ENCODE assay signal across 9 cellular contexts in the genomic region with DNA sequence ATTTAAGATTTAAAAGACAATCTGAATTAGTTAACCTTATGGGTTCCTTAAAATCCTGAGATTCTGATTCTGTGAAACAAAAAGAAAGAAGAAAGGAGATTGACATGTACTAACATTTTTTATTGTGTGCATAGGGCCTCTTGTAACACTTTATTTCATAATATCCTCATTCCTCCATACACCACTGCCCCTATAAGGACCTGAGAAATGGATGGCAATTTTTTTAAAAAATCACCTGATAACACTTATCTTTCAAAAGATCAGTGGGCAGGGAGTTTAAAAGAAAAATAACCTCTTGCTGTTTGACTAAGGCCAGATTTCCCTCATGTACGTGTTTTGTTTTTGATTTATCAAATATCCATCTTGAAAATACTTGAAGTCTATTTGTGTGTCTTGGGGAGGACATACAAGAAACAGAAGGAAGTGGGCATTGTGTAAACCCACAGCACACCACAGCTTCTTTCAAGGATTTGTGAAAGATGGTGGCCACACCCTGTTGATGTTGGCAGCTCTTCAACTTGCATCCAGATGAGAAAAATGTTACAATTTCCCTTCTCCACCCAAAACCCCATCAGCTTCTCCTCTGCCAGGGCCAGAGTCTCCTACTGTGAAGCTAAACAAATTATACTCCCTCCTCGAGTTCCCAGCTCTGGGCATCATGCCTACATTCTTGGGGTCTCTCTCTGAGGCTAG. TPM values are rescaled to one million over a fixed set of nuclear protein-coding genes. Genes with fewer than 3 reads are reported as not detected.
DNase-seq lines count a peak whose midpoint lies in the region; ATAC-seq and TF ChIP-seq lines count a peak whose summit lies in the region.
"Had no signal": no experiment of that assay in that cellular context is flagged by ENCODE, and none has a peak within 500 bp of the region (broad histone marks: within the 10 kb centered on the region; RNA-seq: fewer than 3 reads in every experiment).

No MANE protein-coding gene starts in this region.

- H3K36me3 Mint-ChIP-seq in T-helper 17 cell (ENCODE audit: low read depth): no peaks in the 10 kb centered on the region

- ATAC-seq in T-helper 17 cell (peak; percentile 66), right cardiac atrium (peak; percentile 80 to 88)

- H3K4me3 Mint-ChIP-seq in T-helper 17 cell: peak overlapping the region; percentile 33

- CTCF ChIA-PET in HEK293 (lab: Yijun Ruan, JAX): no interaction called here

- H3K27ac ChIP-seq in HEK293 (ENCODE audit: extremely low read depth, low read depth, low read length) (no peak overlapping the region), right cardiac atrium (ENCODE audit: low read length) (no peak overlapping the region)
- H3K27ac ChIP-seq: prostate gland had no signal

- H3K4me3 ChIP-seq in HEK293 (ENCODE audit: low read depth, low read length) (no peak overlapping the region), right cardiac atrium (ENCODE audit: low read length) (no peak overlapping the region)
- H3K4me3 ChIP-seq: prostate gland had no signal

- 15% methylated on average over 2 of the region's 2 CpGs for WGBS in right cardiac atrium

- intact Hi-C loops in right cardiac atrium (cut with DNase I): no loop called here

- H3K27me3 Mint-ChIP-seq in T-helper 17 cell: no peaks in the 10 kb centered on the region

- H3K4me1 ChIP-seq in HEK293 (ENCODE audit: control insufficient read depth, insufficient read depth, low read length) (no peaks in the 10 kb centered on the region; the same call in 1 of the 2 replicates), right cardiac atrium (ENCODE audit: control insufficient read depth, insufficient read depth, low read length) (peaks cover 5% of the 10 kb centered on the region)
- H3K4me1 ChIP-seq: prostate gland had no signal

- DNase-seq in AG09319 (ENCODE audit: extremely low read depth, low read depth) (peak; percentile 81), T-helper 17 cell (no peak), right cardiac atrium (peak; percentile 64 to 81 (median 64)), OCI-M1 (lab: John Stamatoyannopoulos, UW) (no peak), NCI-H2171 (lab: John Stamatoyannopoulos, UW) (no peak), NCI-H2029 treated with DMSO at 0.1 percent for 48 hours (lab: John Stamatoyannopoulos, UW) (no peak)
- no peak for DNase-seq in stimulated activated CD4-positive, alpha-beta T cell treated with anti-CD3 and anti-CD28 coated beads, Interleukin-2, amount 100 ng/mL, for 24 hours

- no peak for TF ChIP-seq CTCF in AG09319 (IDR thresholded peaks at IDR 0.05; ENCODE audit: low read depth, low read length)
- no peak for TF ChIP-seq CTCF in HEK293 (tag by site-specific recombination; IDR thresholded peaks at IDR 0.05)

- H3K36me3 ChIP-seq in HEK293 (ENCODE audit: control insufficient read depth in 2 of 2, insufficient read depth in 1 of 2, low read length in 2 of 2): no peaks in the 10 kb centered on the region
- H3K36me3 ChIP-seq: prostate gland had no signal

- H3K9me3 ChIP-seq in HEK293 (ENCODE audit: control insufficient read depth, insufficient read depth, low read depth, low read length) (no peaks in the 10 kb centered on the region), T-helper 17 cell (ENCODE audit: control insufficient read depth, low read length, poor library complexity, severe bottlenecking) (no peaks in the 10 kb centered on the region), right cardiac atrium (ENCODE audit: control insufficient read depth, low read length) (no peaks in the 10 kb centered on the region)
- H3K9me3 ChIP-seq: prostate gland had no signal

- no peaks in the 10 kb centered on the region for H3K27me3 ChIP-seq in right cardiac atrium (ENCODE audit: control insufficient read depth, insufficient read depth)

- peaks cover 27% of the 10 kb centered on the region for H3K4me1 Mint-ChIP-seq in T-helper 17 cell

- H3K27ac Mint-ChIP-seq in T-helper 17 cell: peak overlapping the region; percentile 1

- POLR2A ChIA-PET in HEK293 (lab: Yijun Ruan, JAX): no interaction called here

TF ChIP-seq in HEK293, 187 proteins besides CTCF, POLR2A, EP300 and RAD21:
- TF ChIP-seq ZNF600 (tag by site-specific recombination; IDR thresholded peaks at IDR 0.05) (no peak), KLF1 (tag by site-specific recombination; IDR thresholded peaks at IDR 0.05) (peak; percentile 33; the same call in 1 of the 2 replicates), ZFP37 (tag by site-specific recombination; IDR thresholded peaks at IDR 0.05) (no peak)

RNA-seq across cellular contexts. Expression of a gene that starts 35.0 kb away (rescaled TPM):
- total RNA-seq in T-helper 17 cell: 10 to 100 TPM in 1 of 2 donors, 1 to 10 TPM in 1; 5.4 to 12.0 TPM
- 10 to 100 TPM; 13.5 to 20.9 (median 18.9) TPM for total RNA-seq in right cardiac atrium
- polyA plus RNA-seq in right cardiac atrium: 1.9 TPM

Comparison
In these comparisons a context has a peak if more than half of its experiments do, and no peak if none do; other contexts are left out.
1. DNase-seq: peak in AG09319 (single experiment) and right cardiac atrium (3 of 3); none in T-helper 17 cell (0 of 3), OCI-M1 (single experiment), NCI-H2171 (single experiment), NCI-H2029 treated with DMSO at 0.1 percent for 48 hours (single experiment) and stimulated activated CD4-positive, alpha-beta T cell treated with anti-CD3 and anti-CD28 coated beads, Interleukin-2, amount 100 ng/mL, for 24 hours (0 of 2).